ENCODE assay signal across 32 cellular contexts in genomic region chr1:40618108-40618507, GRCh38. TPM values are rescaled to one million over a fixed set of nuclear protein-coding genes. Genes with fewer than 3 reads are reported as not detected.
A peak's percentile ranks its signal among the peaks of the same experiment; 100 is the strongest.
DNase-seq lines count a peak whose midpoint lies in the region; ATAC-seq and TF ChIP-seq lines count a peak whose summit lies in the region.
"Had no signal": no experiment of that assay in that cellular context is flagged by ENCODE, and none has a peak within 500 bp of the region (broad histone marks: within the 10 kb centered on the region; RNA-seq: fewer than 3 reads in every experiment).

No MANE protein-coding gene starts in this region.

- H3K4me1 ChIP-seq in SK-N-SH (ENCODE audit: control insufficient read depth in 1 of 2, insufficient read depth in 2 of 2, low read depth in 1 of 2, low read length in 1 of 2) = peaks cover 0 to 4% of the 10 kb centered on the region in 2 experiments; a peak in 1 of 4 replicates
- H3K4me1 ChIP-seq in HEK293 (ENCODE audit: control insufficient read depth, insufficient read depth, low read length) = no peaks in the 10 kb centered on the region
- H3K4me1 ChIP-seq in adipocyte (ENCODE audit: control insufficient read depth, insufficient read depth, low read length) = no peaks in the 10 kb centered on the region
- no peaks in the 10 kb centered on the region for H3K4me1 ChIP-seq in smooth muscle cell (ENCODE audit: low read depth)
- H3K4me1 ChIP-seq: A549, BE2C, Caco-2 had no signal

- H3K9me3 ChIP-seq in SK-N-SH (no peaks in the 10 kb centered on the region), HEK293 (ENCODE audit: control insufficient read depth, insufficient read depth, low read depth, low read length) (no peaks in the 10 kb centered on the region), adipocyte (ENCODE audit: control insufficient read depth, low read length) (peaks cover 53% of the 10 kb centered on the region), smooth muscle cell (replicated peaks; ENCODE audit: low read depth) (no peaks in the 10 kb centered on the region)
- H3K9me3 ChIP-seq: BE2C, Caco-2 had no signal

- no peak overlapping the region for H3K27ac ChIP-seq in SK-N-SH (ENCODE audit: low read depth in 2 of 2, low read length in 1 of 2)
- no peak overlapping the region for H3K27ac ChIP-seq in HEK293 (ENCODE audit: extremely low read depth, low read depth, low read length)
- no peak overlapping the region for H3K27ac ChIP-seq in smooth muscle cell (ENCODE audit: low read depth)
- H3K27ac ChIP-seq: 22Rv1; A549; BLaER1; BLaER1 treated with 17β-estradiol and CSF1 and Interleukin-3, amounts not matched to agents 10 nM and 100 nM; C4-2B had no signal

- TF ChIP-seq CTCF in SK-N-SH (IDR thresholded peaks at IDR 0.05) (no peak), HEK293 (tag by site-specific recombination; IDR thresholded peaks at IDR 0.05) (no peak), smooth muscle cell (IDR thresholded peaks at IDR 0.05; ENCODE audit: borderline replicate concordance, insufficient read depth, poor library complexity, severe bottlenecking) (no peak)

- H2AFZ ChIP-seq in SK-N-SH (ENCODE audit: low read depth) = no peak overlapping the region
- H2AFZ ChIP-seq in smooth muscle cell (ENCODE audit: low read depth) = no peak overlapping the region

- H3K4me2 ChIP-seq in SK-N-SH (no peak overlapping the region), smooth muscle cell (no peak overlapping the region)
- H3K4me2 ChIP-seq: A549; BLaER1; BLaER1 treated with 17β-estradiol and CSF1 and Interleukin-3, amounts not matched to agents 10 nM and 100 nM had no signal

- H3F3A ChIP-seq in SK-N-SH (replicated peaks; ENCODE audit: insufficient read depth) = no peaks in the 10 kb centered on the region
- H3F3A ChIP-seq in smooth muscle cell (ENCODE audit: low read depth) = no peaks in the 10 kb centered on the region

- H3K36me3 ChIP-seq in SK-N-SH (replicated peaks in 1 of 2; ENCODE audit: control insufficient read depth in 1 of 2, insufficient read depth in 2 of 2, low read length in 1 of 2) (no peaks in the 10 kb centered on the region), HEK293 (ENCODE audit: control insufficient read depth in 2 of 2, insufficient read depth in 1 of 2, low read length in 2 of 2) (no peaks in the 10 kb centered on the region), adipocyte (ENCODE audit: control insufficient read depth, insufficient read depth, low read length, severe bottlenecking) (no peaks in the 10 kb centered on the region), smooth muscle cell (ENCODE audit: low read depth) (no peaks in the 10 kb centered on the region)

- H4K20me1 ChIP-seq in SK-N-SH (ENCODE audit: insufficient read depth) (no peaks in the 10 kb centered on the region), smooth muscle cell (ENCODE audit: low read depth) (no peaks in the 10 kb centered on the region)
- H4K20me1 ChIP-seq: BLaER1; BLaER1 treated with 17β-estradiol and CSF1 and Interleukin-3, amounts not matched to agents 10 nM and 100 nM had no signal

- no peak for TF ChIP-seq RAD21 in SK-N-SH (IDR thresholded peaks at IDR 0.05; ENCODE audit: low read length)

- H3K79me2 ChIP-seq in SK-N-SH (ENCODE audit: insufficient read depth) (no peaks in the 10 kb centered on the region), smooth muscle cell (ENCODE audit: low read depth) (no peaks in the 10 kb centered on the region)

- H3K27me3 ChIP-seq in SK-N-SH (ENCODE audit: insufficient read depth) = no peaks in the 10 kb centered on the region
- H3K27me3 ChIP-seq in adipocyte (replicated peaks; ENCODE audit: control insufficient read depth, insufficient read depth, low read length) = peaks cover 26% of the 10 kb centered on the region
- H3K27me3 ChIP-seq in smooth muscle cell (ENCODE audit: low read depth) = no peaks in the 10 kb centered on the region
- H3K27me3 ChIP-seq: BE2C; BLaER1; BLaER1 treated with 17β-estradiol and CSF1 and Interleukin-3, amounts not matched to agents 10 nM and 100 nM had no signal

- WGBS in SK-N-SH (ENCODE audit: low lambda C conversion rate) = 76% methylated on average over 1 of the region's 1 CpG
- WGBS in smooth muscle cell (ENCODE audit: low lambda C conversion rate) = 77% methylated on average over 1 of the region's 1 CpG

- H3K9ac ChIP-seq in SK-N-SH (no peak overlapping the region), adipocyte (ENCODE audit: low read length) (no peak overlapping the region), smooth muscle cell (ENCODE audit: low read depth) (no peak overlapping the region)
- H3K9ac ChIP-seq: BLaER1; BLaER1 treated with 17β-estradiol and CSF1 and Interleukin-3, amounts not matched to agents 10 nM and 100 nM had no signal

- POLR2A ChIA-PET in SK-N-SH (lab: Yijun Ruan, JAX) = no interaction called here
- POLR2A ChIA-PET in HEK293 (lab: Yijun Ruan, JAX) = no interaction called here

- no peaks in the 10 kb centered on the region for H3K9me2 ChIP-seq in SK-N-SH

- no peak for DNase-seq in SK-N-SH
- DNase-seq in adipocyte (ENCODE audit: low read depth) = peak; percentile 8
- peak; percentile 12 for DNase-seq in fibroblast of peridontal ligament (ENCODE audit: extremely low read depth)
- no peak for DNase-seq in DMS 273 treated with DMSO at 0.1 percent for 48 hours (lab: John Stamatoyannopoulos, UW)
- DNase-seq in RKO (ENCODE audit: low spot score) = no peak
- DNase-seq in smooth muscle cell (lab: John Stamatoyannopoulos, UW; ENCODE audit: unreplicated experiment) = no peak
- DNase-seq: 8988T; ACHN; AML-193; BE2C; C1 segment of cervical spinal cord; Caco-2; Calu3; CD4-positive, alpha-beta memory T cell; CD4-positive, alpha-beta T cell; CD4-positive, CD25-positive, alpha-beta regulatory T cell; CD8-positive, alpha-beta memory T cell; CD8-positive, alpha-beta T cell; COR-L47; DMS153; DMS53; DMS79; DMS79 treated with DMSO at 0.1 percent for 48 hours; DND-41; EL had no signal

- no peak for ATAC-seq in SK-N-SH treated with all-trans-retinoic acid at 6 μM for 48 hours
- ATAC-seq: A549; CD8-positive, alpha-beta T cell had no signal

- H3K4me3 ChIP-seq in SK-N-SH (ENCODE audit: low read depth in 2 of 2, low read length in 1 of 2) = no peak overlapping the region
- no peak overlapping the region for H3K4me3 ChIP-seq in HEK293 (ENCODE audit: low read depth, low read length)
- no peak overlapping the region for H3K4me3 ChIP-seq in adipocyte (ENCODE audit: low read length)
- H3K4me3 ChIP-seq in smooth muscle cell = no peak overlapping the region
- H3K4me3 ChIP-seq: A549; BLaER1; BLaER1 treated with 17β-estradiol and CSF1 and Interleukin-3, amounts not matched to agents 10 nM and 100 nM had no signal

- TF ChIP-seq EP300 in SK-N-SH (IDR thresholded peaks at IDR 0.05; ENCODE audit: borderline replicate concordance in 1 of 2, low read depth in 1 of 2, low read length in 1 of 2) = no peak

- CTCF ChIA-PET in SK-N-SH (lab: Yijun Ruan, JAX) (no interaction called here), HEK293 (lab: Yijun Ruan, JAX) (interaction anchor here (0.7 kb wide), 1 partner anchor 66 kb away, joined by 4 read pairs; no protein-coding TSS in a partner anchor)

TF ChIP-seq in SK-N-SH treated with all-trans-retinoic acid at 6 μM for 48 hours, 23 proteins besides CTCF, POLR2A, EP300 and RAD21:
- TF ChIP-seq ZNF8 (CRISPR knock-in tag; IDR thresholded peaks at IDR 0.05) (peak; percentile 51; the same call in 1 of the 2 replicates), CREB5 (CRISPR knock-in tag; IDR thresholded peaks at IDR 0.05; ENCODE audit: low read depth) (no peak)
TF ChIP-seq in SK-N-SH treated with all-trans-retinoic acid at 6 μM for 48 hours: peak in this region for 1.

TF ChIP-seq in SK-N-SH, 30 proteins besides CTCF, POLR2A, EP300 and RAD21:
- no peak for TF ChIP-seq RFX5 (IDR thresholded peaks at IDR 0.05; ENCODE audit: low read length)

TF ChIP-seq in HEK293, 187 proteins besides CTCF, POLR2A, EP300 and RAD21:
- TF ChIP-seq SCRT2 (tag by site-specific recombination; IDR thresholded peaks at IDR 0.05) (peak; percentile 82), ZBTB44 (tag by site-specific recombination; IDR thresholded peaks at IDR 0.05) (no peak), ZNF211 (tag by site-specific recombination; IDR thresholded peaks at IDR 0.05; ENCODE audit: low read depth) (no peak), SCRT1 (tag by site-specific recombination; IDR thresholded peaks at IDR 0.05; ENCODE audit: borderline replicate concordance) (peak; percentile 42; the same call in 1 of the 2 replicates), ZNF777 (tag by site-specific recombination; IDR thresholded peaks at IDR 0.05; ENCODE audit: borderline replicate concordance) (no peak)
TF ChIP-seq in HEK293: peak in this region for 2.

RNA-seq across cellular contexts. Expression of gene RIMS3, which starts 47.4 kb away (rescaled TPM):
- polyA plus RNA-seq in SK-N-SH (2012; rRNA removed) = 1.9 and 2.9 TPM in 2 replicates
- polyA plus RNA-seq in SK-N-SH (2012; cell fraction: cytosol; rRNA removed) = 1.1 and 1.6 TPM in 2 replicates
- polyA plus RNA-seq in SK-N-SH (2012; cell fraction: nucleus; rRNA removed) = 3.5 and 4.9 TPM in 2 replicates
- 2.2 and 2.6 TPM in 2 replicates for total RNA-seq in smooth muscle cell
- 0.33 and 2.0 TPM in 2 replicates for polyA plus RNA-seq in smooth muscle cell

Comparison
In these comparisons a context has a peak if more than half of its experiments do, and no peak if none do; other contexts are left out.
1. DNase-seq: peak in adipocyte (single experiment) and fibroblast of peridontal ligament (single experiment); none in SK-N-SH (single experiment), DMS 273 treated with DMSO at 0.1 percent for 48 hours (single experiment), RKO (single experiment) and smooth muscle cell (single experiment).